Comparison of ENCODE assay signal across 20 cellular contexts in genomic region chr10:7311256-7312178, GRCh38.
DNase-seq lines count a peak whose midpoint lies in the region; ATAC-seq, FAIRE-seq and TF ChIP-seq lines count a peak whose summit lies in the region.
"Had no signal": no experiment of that assay in that cellular context is flagged by ENCODE, and none has a peak within 500 bp of the region (broad histone marks: within the 10 kb centered on the region; RNA-seq: fewer than 3 reads in every experiment).

No MANE protein-coding gene starts in this region.

- H3K36me3 ChIP-seq in MG63 (no peaks in the 10 kb centered on the region), bronchial epithelial cell (ENCODE audit: control insufficient read depth, insufficient read depth, low read length) (no peaks in the 10 kb centered on the region)

- peaks cover 22% of the 10 kb centered on the region for H3K9me3 Mint-ChIP-seq in nephron progenitor cell

- H3K4me3 ChIP-seq in MG63 (no peak overlapping the region), bronchial epithelial cell (ENCODE audit: low read depth, low read length) (no peak overlapping the region)

- no peaks in the 10 kb centered on the region for H3K9me3 ChIP-seq in MG63

- no peak overlapping the region for H3K4me3 Mint-ChIP-seq in nephron progenitor cell
- H3K4me3 Mint-ChIP-seq: activated B cell treated with CpG ODN at 0.5 μM for 24 hours; mesothelial cell of epicardium; T-helper 1 cell treated with Interleukin-12 subunit alpha and Interleukin-12 subunit beta and Interleukin-4 antibody, amounts not matched to agents 30 μg/mL and 1 μg/mL, for 36 hours had no signal

- FAIRE-seq in GM19239 (lab: Jason Lieb, UNC) = peak; percentile 33
- FAIRE-seq in bronchial epithelial cell (lab: Jason Lieb, UNC) = no peak

- peak overlapping the region; percentile 86 for H3K27ac Mint-ChIP-seq in nephron progenitor cell
- H3K27ac Mint-ChIP-seq: activated B cell treated with CpG ODN at 0.5 μM for 24 hours; activated T-helper 2 cell treated with anti-CD3 and anti-CD28 coated beads, Interferon-gamma antibody, Interleukin-2, Interleukin-4, amounts not matched to agents 10 μg/mL and 5 μg/mL and 100 μg/mL, durations not matched to agents 14 hours and 24 hours and 36 hours; mesothelial cell of epicardium; T-helper 1 cell treated with Interleukin-12 subunit alpha and Interleukin-12 subunit beta and Interleukin-4 antibody, amounts not matched to agents 30 μg/mL and 1 μg/mL, for 36 hours had no signal

- peaks cover 3% of the 10 kb centered on the region for H3K27me3 Mint-ChIP-seq in nephron progenitor cell (ENCODE audit: low read depth, poor library complexity)
- H3K27me3 Mint-ChIP-seq: activated B cell treated with CpG ODN at 0.5 μM for 24 hours had no signal

- H3K36me3 Mint-ChIP-seq in nephron progenitor cell (ENCODE audit: low read depth) = peaks cover 29% of the 10 kb centered on the region

- H3K4me1 Mint-ChIP-seq in nephron progenitor cell = peaks cover 50% of the 10 kb centered on the region

- no peak for ATAC-seq in activated CD4-positive, CD25-positive, alpha-beta regulatory T cell treated with anti-CD3 and anti-CD28 coated beads, Interleukin-2, amount 50 U/mL, for 24 hours
- ATAC-seq: sciatic nerve had no signal

- H3K27me3 ChIP-seq in MG63 (no peaks in the 10 kb centered on the region; the same call in 1 of the 2 replicates), bronchial epithelial cell (ENCODE audit: control insufficient read depth, insufficient read depth, low read length) (no peaks in the 10 kb centered on the region)

- DNase-seq in GM19239 (ENCODE audit: insufficient read length, low spot score) (no peak), MG63 (peak; percentile 39), bronchial epithelial cell (ENCODE audit: low read depth) (peak; percentile 15), nephron progenitor cell (no peak), NCI-H748 treated with DMSO at 0.1 percent for 48 hours (lab: John Stamatoyannopoulos, UW) (no peak)
- DNase-seq in activated naive CD4-positive, alpha-beta T cell treated with Interleukin-2 at 50 U/mL for 16 hours = no peak
- DNase-seq: activated B cell treated with CpG ODN at 0.5 μM for 24 hours; activated CD8-positive, alpha-beta memory T cell treated with anti-CD3 and anti-CD28 coated beads for 24 hours; AML-193; amygdala; DMS 273 treated with DMSO at 0.1 percent for 48 hours; NCI-H1930; NCI-H526; OCI-M1; stimulated activated CD4-positive, alpha-beta T cell treated with anti-CD3 and anti-CD28 coated beads, Interleukin-2, amount 100 ng/mL, for 48 hours had no signal

- TF ChIP-seq CTCF in bronchial epithelial cell (IDR thresholded peaks at IDR 0.05; ENCODE audit: insufficient read depth, low read length, severe bottlenecking) = no peak
- no peak for TF ChIP-seq CTCF in nephron progenitor cell (IDR thresholded peaks at IDR 0.05)

Comparison
In these comparisons a context has a peak if more than half of its experiments do, and no peak if none do; other contexts are left out.
1. DNase-seq: peak in MG63 (single experiment) and bronchial epithelial cell (single experiment); none in GM19239 (single experiment), nephron progenitor cell (single experiment), NCI-H748 treated with DMSO at 0.1 percent for 48 hours (single experiment) and activated naive CD4-positive, alpha-beta T cell treated with Interleukin-2 at 50 U/mL for 16 hours (single experiment).